8 cellular contexts compared by ENCODE assay signal in genomic region chr11:126886085-126886484, GRCh38.
"Had no signal": no experiment of that assay in that cellular context is flagged by ENCODE, and none has a peak within 500 bp of the region (broad histone marks: within the 10 kb centered on the region; RNA-seq: fewer than 3 reads in every experiment).

No MANE protein-coding gene starts in this region.

- DNase-seq: GDM1, GF-D8 had no signal

- FAIRE-seq: G401.6, GM12878, GM12891, GM12892, GM18507, GM19239 had no signal

- H3K4me3 ChIP-seq: GM12878 had no signal

- ATAC-seq: GM12878 had no signal
